8 cellular contexts compared by ENCODE assay signal in genomic region chr10:91908358-91909177, GRCh38.
DNase-seq lines count a peak whose midpoint lies in the region; ATAC-seq and TF ChIP-seq lines count a peak whose summit lies in the region.

No MANE protein-coding gene starts in this region.

- ATAC-seq in GM18520 (IDR thresholded peaks at IDR 0.05; ENCODE audit: unreplicated experiment) (peak; percentile 85), HG03045 (IDR thresholded peaks at IDR 0.05; ENCODE audit: unreplicated experiment) (peak; percentile 92)

- H3K27ac ChIP-seq in WERI-Rb-1: peak overlapping the region; percentile 58

- H3K4me3 ChIP-seq in WERI-Rb-1 (ENCODE audit: low read depth, low read length): peak overlapping the region; percentile 84
- H3K4me3 ChIP-seq in cardiac fibroblast (replicated peaks in 1 of 2; ENCODE audit: low read depth in 2 of 2, low read length in 2 of 2): peak overlapping the region; percentile 60 to 67

- in situ Hi-C loops in ACHN (cut with HindIII; ENCODE audit: low pct_ligation_motif_present, low pct_unique_long_range_greater_than_20kb, low sequenced_read_pairs): no loop called here

- H3K27me3 ChIP-seq in WERI-Rb-1 (ENCODE audit: insufficient read depth, low read depth, severe bottlenecking): no peaks in the 10 kb centered on the region

- no peaks in the 10 kb centered on the region for H3K9me3 ChIP-seq in WERI-Rb-1 (ENCODE audit: severe bottlenecking)

- TF ChIP-seq CTCF in WERI-Rb-1 (IDR thresholded peaks at IDR 0.05; ENCODE audit: low read depth, low read length) (peak; percentile 83), cardiac fibroblast (IDR thresholded peaks at IDR 0.05; ENCODE audit: low read depth, low read length) (peak; percentile 27)

- DNase-seq in ACHN (peak; percentile 74), NCI-H2107 treated with DMSO at 0.1 percent for 48 hours (lab: John Stamatoyannopoulos, UW; ENCODE audit: unreplicated experiment) (peak; percentile 46), WERI-Rb-1 (peak; percentile 93), cardiac fibroblast (ENCODE audit: low read depth in 2 of 2) (peak; percentile 70 to 74), islet precursor cell (peak; percentile 94)
- peak; percentile 43 to 54 for DNase-seq in stimulated activated CD4-positive, alpha-beta T cell treated with anti-CD3 and anti-CD28 coated beads, Interleukin-15, amount 100 ng/mL, for 1 hour (ENCODE audit: low read depth in 1 of 2, low spot score in 1 of 2)

- H3K36me3 ChIP-seq in WERI-Rb-1: peaks cover 6% of the 10 kb centered on the region; the same call in 1 of the 2 replicates

Comparison
In these comparisons a context has a peak if more than half of its experiments do, and no peak if none do; other contexts are left out.
1. Peak in every context shown above with its lines: DNase-seq, ATAC-seq, H3K4me3 ChIP-seq and H3K27ac ChIP-seq.